ENCODE assay signal across 34 cellular contexts in the genomic region with DNA sequence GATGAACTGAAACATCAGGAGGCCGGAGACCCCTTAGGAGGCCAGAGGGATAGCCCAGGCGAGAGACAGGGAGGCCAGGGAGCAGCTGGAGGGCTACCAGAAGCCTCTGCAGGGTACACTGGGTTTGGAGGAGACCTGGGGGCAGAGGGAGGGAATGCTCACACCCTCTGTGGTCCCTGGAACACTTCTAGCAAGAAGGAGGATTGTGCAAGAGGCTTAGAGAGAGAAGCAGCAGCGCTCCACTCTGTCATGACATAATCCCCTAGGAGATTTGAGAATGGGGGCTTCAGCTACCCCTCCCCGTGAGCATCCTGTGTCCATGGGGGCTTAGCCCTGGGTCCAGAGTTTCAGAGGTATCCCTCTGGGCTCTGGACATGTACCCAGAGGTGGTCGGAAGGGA. TPM values are rescaled to one million over a fixed set of nuclear protein-coding genes. Genes with fewer than 3 reads are reported as not detected.
"Had no signal": no experiment of that assay in that cellular context is flagged by ENCODE, and none has a peak within 500 bp of the region (broad histone marks: within the 10 kb centered on the region; RNA-seq: fewer than 3 reads in every experiment).

No MANE protein-coding gene starts in this region.

- H3K27ac ChIP-seq: esophagus squamous epithelium, heart right ventricle, lower lobe of right lung, ovary, sigmoid colon, suprapubic skin, transverse colon, upper lobe of right lung, uterus had no signal

- DNase-seq: cerebellar nuclear complex; cortex of kidney; effector memory CD8-positive, alpha-beta T cell; erythroblast; esophagus squamous epithelium; foreskin melanocyte; glutamatergic neuron; heart right ventricle; hippocampal formation; islet precursor cell; kidney glomerular epithelial cell; left colon; left ventricle myocardium superior; lower lobe of right lung; naive B cell; nephron progenitor cell; nucleus accumbens; ovary; retina; sigmoid colon; stimulated activated CD4-positive, alpha-beta T cell treated with anti-CD3 and anti-CD28 coated beads, Interleukin-15, amount 100 ng/mL, for 24 hours; stimulated activated CD4-positive, alpha-beta T cell treated with anti-CD3 and anti-CD28 coated beads, Interleukin-2, amount 100 ng/mL, for 48 hours; stimulated activated naive CD4-positive, alpha-beta T cell; stimulated activated naive CD8-positive, alpha-beta T cell treated with anti-CD3 and anti-CD28 coated beads, Interleukin-15, amount 100 ng/mL, for 72 hours; transverse colon; upper lobe of right lung; uterus had no signal

- H3K9me3 Mint-ChIP-seq: effector memory CD8-positive, alpha-beta T cell; memory B cell; nephron progenitor cell; stimulated activated naive CD8-positive, alpha-beta T cell treated with anti-CD3 and anti-CD28 coated beads, Interleukin-15, amount 100 ng/mL, for 72 hours had no signal

- H3K36me3 ChIP-seq: esophagus squamous epithelium, heart right ventricle, lower lobe of right lung, ovary, sigmoid colon, suprapubic skin, transverse colon, upper lobe of right lung, uterus had no signal

- H3K4me3 ChIP-seq: esophagus squamous epithelium, heart right ventricle, lower lobe of right lung, ovary, sigmoid colon, suprapubic skin, transverse colon, upper lobe of right lung, uterus had no signal

- H3K27me3 ChIP-seq: heart right ventricle, ovary, sigmoid colon, suprapubic skin, transverse colon, upper lobe of right lung, uterus had no signal

- H3K36me3 Mint-ChIP-seq: memory B cell, naive B cell had no signal

- H3K27me3 Mint-ChIP-seq: effector memory CD8-positive, alpha-beta T cell; stimulated activated naive CD8-positive, alpha-beta T cell treated with anti-CD3 and anti-CD28 coated beads, Interleukin-15, amount 100 ng/mL, for 72 hours had no signal

- FAIRE-seq: endometrium had no signal

- ATAC-seq: effector memory CD8-positive, alpha-beta T cell; heart right ventricle; left colon; left ventricle myocardium superior; lower lobe of right lung; stimulated activated naive CD8-positive, alpha-beta T cell treated with anti-CD3 and anti-CD28 coated beads, Interleukin-15, amount 100 ng/mL, for 72 hours; upper lobe of right lung had no signal

- H3K4me3 Mint-ChIP-seq: effector memory CD8-positive, alpha-beta T cell; memory B cell; naive B cell; nephron progenitor cell; stimulated activated naive CD8-positive, alpha-beta T cell treated with anti-CD3 and anti-CD28 coated beads, Interleukin-15, amount 100 ng/mL, for 72 hours had no signal

- H3K9me3 ChIP-seq: esophagus squamous epithelium, heart right ventricle, lower lobe of right lung, ovary, sigmoid colon, suprapubic skin, transverse colon, upper lobe of right lung, uterus had no signal

- H3K4me1 Mint-ChIP-seq: memory B cell, naive B cell had no signal

- H3K27ac Mint-ChIP-seq: memory B cell, nephron progenitor cell had no signal

RNA-seq across cellular contexts. Expression of a gene that starts 15.8 kb away (rescaled TPM):
- total RNA-seq: lower lobe of right lung, mononuclear cell, pulmonary artery endothelial cell, skeletal muscle tissue, suprapubic skin, upper lobe of right lung had no signal
- polyA plus RNA-seq: heart right ventricle had no signal

RNA-seq across cellular contexts. Expression of a gene that starts 21.5 kb away (rescaled TPM):
- total RNA-seq: dermis microvascular lymphatic vessel endothelial cell, esophagus squamous epithelium, heart right ventricle, left ventricle myocardium superior, lower lobe of right lung, mononuclear cell, ovary, pulmonary artery endothelial cell, sigmoid colon, skeletal muscle tissue, suprapubic skin, transverse colon, upper lobe of right lung had no signal
- polyA plus RNA-seq: heart right ventricle, ovary had no signal

RNA-seq across cellular contexts. Expression of a gene that starts 48.7 kb away (rescaled TPM):
- total RNA-seq: pulmonary artery endothelial cell had no signal
